In the genomic region with DNA sequence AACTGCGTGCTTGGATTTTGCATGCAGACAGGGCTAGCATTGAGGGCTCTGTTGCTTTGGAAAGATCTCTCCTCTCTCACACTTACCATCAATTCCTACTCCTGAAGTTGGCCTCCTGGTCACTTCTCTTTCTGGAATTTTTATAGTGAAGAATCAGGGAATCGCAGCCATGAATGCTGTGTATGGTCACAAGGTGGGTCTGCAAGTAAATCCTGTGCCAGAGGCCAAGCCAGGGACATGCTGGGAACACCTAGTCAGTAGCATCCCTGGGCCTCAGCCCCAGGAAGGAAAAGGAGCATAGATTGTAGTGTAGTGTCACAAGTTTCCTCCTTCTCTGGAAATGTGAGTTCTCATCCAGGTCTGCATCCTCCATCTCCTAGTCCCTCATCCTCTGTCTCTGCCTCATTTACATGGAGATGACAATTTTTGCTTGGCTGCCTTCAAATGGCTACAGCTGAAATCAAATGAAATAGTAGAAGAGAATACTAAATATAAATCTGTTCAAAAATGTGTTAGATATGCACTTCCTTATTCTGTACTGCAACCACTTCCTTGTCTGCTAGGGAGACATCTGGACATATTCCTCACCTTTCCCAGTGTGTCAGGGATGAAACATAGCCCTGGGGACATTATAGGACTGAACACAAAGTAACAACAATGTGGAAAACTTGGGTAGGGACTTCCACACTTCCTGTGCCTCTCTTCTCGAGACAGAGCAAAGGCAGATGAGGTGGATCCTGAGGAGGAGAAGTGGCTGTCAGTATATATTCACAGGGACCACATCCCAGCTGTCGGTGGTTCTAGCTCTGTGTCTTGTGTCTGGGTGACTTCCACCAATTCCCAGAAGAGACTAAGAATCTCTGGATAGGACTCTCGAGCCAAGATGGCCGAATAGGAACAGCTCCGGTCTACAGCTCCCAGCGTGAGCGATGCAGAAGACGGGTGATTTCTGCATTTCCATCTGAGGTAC, we compare ENCODE assay signal across 1 cellular context.
TF ChIP-seq lines count a peak whose summit lies in the region.

No MANE protein-coding gene starts in this region.

TF ChIP-seq in K562, 482 proteins besides CTCF, POLR2A, EP300 and RAD21:
- TF ChIP-seq ZNF398 (CRISPR knock-in tag; IDR thresholded peaks at IDR 0.05): no peak
- peak; percentile 73; the same call in 1 of the 2 replicates for TF ChIP-seq SPI1 (IDR thresholded peaks at IDR 0.05; ENCODE audit: borderline replicate concordance, low read depth, low read length)
- TF ChIP-seq, protein P1, sequence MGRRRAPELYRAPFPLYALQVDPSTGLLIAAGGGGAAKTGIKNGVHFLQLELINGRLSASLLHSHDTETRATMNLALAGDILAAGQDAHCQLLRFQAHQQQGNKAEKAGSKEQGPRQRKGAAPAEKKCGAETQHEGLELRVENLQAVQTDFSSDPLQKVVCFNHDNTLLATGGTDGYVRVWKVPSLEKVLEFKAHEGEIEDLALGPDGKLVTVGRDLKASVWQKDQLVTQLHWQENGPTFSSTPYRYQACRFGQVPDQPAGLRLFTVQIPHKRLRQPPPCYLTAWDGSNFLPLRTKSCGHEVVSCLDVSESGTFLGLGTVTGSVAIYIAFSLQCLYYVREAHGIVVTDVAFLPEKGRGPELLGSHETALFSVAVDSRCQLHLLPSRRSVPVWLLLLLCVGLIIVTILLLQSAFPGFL (CRISPR knock-in tag; IDR thresholded peaks at IDR 0.05): no peak
